In genomic region chr7:66781408-66782090, GRCh38 we compare ENCODE assay signal across 1 cellular context.
TF ChIP-seq lines count a peak whose summit lies in the region.

No MANE protein-coding gene starts in this region.

TF ChIP-seq in HepG2, 621 proteins besides CTCF, POLR2A, EP300 and RAD21 (continued from another document and continues in another):
- TF ChIP-seq ZHX2 (IDR thresholded peaks at IDR 0.05; ENCODE audit: low read depth) (no peak), ZHX2 (CRISPR knock-in tag; IDR thresholded peaks at IDR 0.05; ENCODE audit: borderline replicate concordance) (no peak), ZFP90 (CRISPR knock-in tag; IDR thresholded peaks at IDR 0.05; ENCODE audit: borderline replicate concordance) (no peak), SOX13 (IDR thresholded peaks at IDR 0.05) (no peak), SOX13 (CRISPR knock-in tag; conservative IDR thresholded peaks at IDR 0.05 in 1 of 2, IDR thresholded peaks at IDR 0.05 in 1 of 2) (peak in 1 of 2 experiments; percentile 87; a peak in 2 of 4 replicates), SNAPC2 (CRISPR knock-in tag; IDR thresholded peaks at IDR 0.05) (no peak), FOXP1 (IDR thresholded peaks at IDR 0.05) (no peak), FOXP1 (CRISPR knock-in tag; IDR thresholded peaks at IDR 0.05) (no peak), KLF15 (CRISPR knock-in tag; IDR thresholded peaks at IDR 0.05; ENCODE audit: borderline replicate concordance) (no peak), MATR3 (CRISPR knock-in tag; IDR thresholded peaks at IDR 0.05) (no peak), ZGPAT (CRISPR knock-in tag; IDR thresholded peaks at IDR 0.05) (no peak), RFX3 (CRISPR knock-in tag; IDR thresholded peaks at IDR 0.05) (no peak), THAP9 (CRISPR knock-in tag; IDR thresholded peaks at IDR 0.05; ENCODE audit: borderline replicate concordance) (no peak), SOX6 (IDR thresholded peaks at IDR 0.05) (no peak), SOX6 (CRISPR knock-in tag; IDR thresholded peaks at IDR 0.05) (peak; percentile 62; the same call in 1 of the 2 replicates), IKZF4 (CRISPR knock-in tag; IDR thresholded peaks at IDR 0.05; ENCODE audit: borderline replicate concordance, low read depth, not compliant biosample characterization) (no peak), ZNF609 (CRISPR knock-in tag; IDR thresholded peaks at IDR 0.05; ENCODE audit: borderline replicate concordance) (no peak), ISL2 (CRISPR knock-in tag; IDR thresholded peaks at IDR 0.05) (no peak), ZFP36L1 (CRISPR knock-in tag; IDR thresholded peaks at IDR 0.05) (no peak), GATAD2A (CRISPR knock-in tag; IDR thresholded peaks at IDR 0.05) (peak; percentile 65), ZNF136 (CRISPR knock-in tag; IDR thresholded peaks at IDR 0.05; ENCODE audit: low read depth) (no peak), GZF1 (CRISPR knock-in tag; IDR thresholded peaks at IDR 0.05) (no peak), ZNF367 (CRISPR knock-in tag; IDR thresholded peaks at IDR 0.05; ENCODE audit: borderline replicate concordance) (no peak), SNRNP70 (IDR thresholded peaks at IDR 0.05; ENCODE audit: low read depth, low read length) (no peak), NCOA2 (CRISPR knock-in tag; IDR thresholded peaks at IDR 0.05) (0 out of 2 replicates have a peak, but pooled peaks have one; percentile 25), THYN1 (CRISPR knock-in tag; IDR thresholded peaks at IDR 0.05; ENCODE audit: borderline replicate concordance, low read depth) (no peak), HNRNPLL (IDR thresholded peaks at IDR 0.05; ENCODE audit: low read depth, low read length, poor library complexity, severe bottlenecking) (no peak), MLLT10 (CRISPR knock-in tag; IDR thresholded peaks at IDR 0.05) (no peak), MXD1 (CRISPR knock-in tag; IDR thresholded peaks at IDR 0.05) (no peak), NBN (conservative IDR thresholded peaks at IDR 0.05) (no peak), ZNF441 (CRISPR knock-in tag; IDR thresholded peaks at IDR 0.05; ENCODE audit: borderline replicate concordance) (no peak), USF2 (IDR thresholded peaks at IDR 0.05; ENCODE audit: low read depth, low read length) (no peak), USF2 (CRISPR knock-in tag; IDR thresholded peaks at IDR 0.05; ENCODE audit: borderline replicate concordance) (no peak), MZF1 (CRISPR knock-in tag; IDR thresholded peaks at IDR 0.05; ENCODE audit: borderline replicate concordance) (no peak), ZNF512 (CRISPR knock-in tag; IDR thresholded peaks at IDR 0.05) (no peak), CREM (IDR thresholded peaks at IDR 0.05) (no peak), CREM (CRISPR knock-in tag; IDR thresholded peaks at IDR 0.05) (no peak), GATA4 (IDR thresholded peaks at IDR 0.05; ENCODE audit: borderline replicate concordance, low read depth) (no peak), ZNF891 (CRISPR knock-in tag; IDR thresholded peaks at IDR 0.05) (no peak), EEA1 (CRISPR knock-in tag; IDR thresholded peaks at IDR 0.05; ENCODE audit: borderline replicate concordance) (no peak), MLXIP (CRISPR knock-in tag; IDR thresholded peaks at IDR 0.05; ENCODE audit: borderline replicate concordance) (no peak), ZNF543 (CRISPR knock-in tag; IDR thresholded peaks at IDR 0.05) (no peak)
